Comparison of ENCODE assay signal across 8 cellular contexts in the genomic region with DNA sequence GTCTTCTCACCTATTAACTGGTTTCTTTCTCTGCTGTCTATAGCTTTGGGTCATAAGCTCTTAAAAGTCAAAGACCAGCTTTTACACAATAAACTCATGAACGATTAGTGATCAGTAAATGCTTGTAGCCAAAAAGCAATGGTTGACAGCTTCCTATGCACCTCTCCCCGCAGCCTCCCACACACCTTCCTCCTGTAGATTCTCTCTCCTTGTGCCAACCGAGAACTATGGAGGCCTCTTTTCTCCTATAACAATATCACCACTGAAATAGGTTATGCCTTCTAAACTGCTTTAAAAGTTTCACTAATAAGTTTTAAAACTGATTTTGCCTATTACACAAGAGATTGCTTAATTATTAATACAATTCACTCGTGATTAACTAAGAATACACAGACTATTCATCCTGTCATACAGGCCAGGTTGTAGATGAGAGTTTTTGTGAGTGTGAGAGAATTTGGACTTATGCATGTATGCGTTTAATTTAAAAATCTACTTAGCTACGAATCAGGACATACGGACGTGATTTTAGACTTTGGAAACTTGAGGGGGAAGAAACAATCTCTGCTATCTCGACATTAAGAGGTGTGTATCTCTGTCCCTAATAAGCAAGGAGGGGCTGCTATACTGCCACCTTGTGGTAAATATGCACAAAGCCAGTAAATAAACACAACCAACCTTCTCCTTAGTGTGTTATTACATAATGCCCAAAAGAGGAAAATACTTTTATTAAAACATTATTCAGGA.
DNase-seq lines count a peak whose midpoint lies in the region; ATAC-seq, FAIRE-seq and TF ChIP-seq lines count a peak whose summit lies in the region.

No MANE protein-coding gene starts in this region.

- peak; percentile 63 for ATAC-seq in HG03442 (IDR thresholded peaks at IDR 0.05; ENCODE audit: unreplicated experiment)
- no peak for ATAC-seq in GM18505 (IDR thresholded peaks at IDR 0.05; ENCODE audit: unreplicated experiment)

- peak; percentile 56 for DNase-seq in AG10803 (ENCODE audit: low read depth)
- peak; percentile 75 for DNase-seq in GM13976 (ENCODE audit: low spot score)
- peak; percentile 23 for DNase-seq in RCC 7860 (ENCODE audit: low spot score)
- DNase-seq in epidermal melanocyte (ENCODE audit: insufficient read length, low spot score): peak; percentile 41
- DNase-seq in mucosa of gallbladder (ENCODE audit: low spot score): peak; percentile 48
- DNase-seq in NCI-H128 (lab: John Stamatoyannopoulos, UW; ENCODE audit: unreplicated experiment): no peak

- H3K4me3 ChIP-seq in AG10803 (ENCODE audit: low read length): no peak overlapping the region

- no peak for TF ChIP-seq POLR2A in GM18505 (IDR thresholded peaks at IDR 0.05; ENCODE audit: borderline replicate concordance, extremely low read depth, insufficient read depth, insufficient read length)

- TF ChIP-seq CTCF in AG10803 (conservative IDR thresholded peaks at IDR 0.05; ENCODE audit: low read length) (peak; percentile 70), GM13976 (IDR thresholded peaks at IDR 0.05; ENCODE audit: borderline replicate concordance, control extremely low read depth, extremely low read depth, insufficient read depth, missing control alignments) (peak; percentile 76)

- in situ Hi-C loops in GM13976 (cut with MboI; ENCODE audit: low sequenced_read_pairs, unreplicated experiment): no loop called here

- peak; percentile 65 for FAIRE-seq in RCC 7860 (lab: Jason Lieb, UNC)
